ENCODE assay signal across 8 cellular contexts in genomic region chr11:534197-534591, GRCh38. TPM values are rescaled to one million over a fixed set of nuclear protein-coding genes. Genes with fewer than 3 reads are reported as not detected.
A peak's percentile ranks its signal among the peaks of the same experiment; 100 is the strongest.
DNase-seq lines count a peak whose midpoint lies in the region; ATAC-seq and TF ChIP-seq lines count a peak whose summit lies in the region.

No MANE protein-coding gene starts in this region.

- H3K27me3 ChIP-seq in heart right ventricle, result peaks cover 0 to 25% (median 14%) of the 10 kb centered on the region in 7 donors

- no peaks in the 10 kb centered on the region for H3K9me3 Mint-ChIP-seq in activated CD4-positive, alpha-beta memory T cell treated with anti-CD3 and anti-CD28 coated beads for 36 hours

- no peaks in the 10 kb centered on the region for H3K27me3 Mint-ChIP-seq in activated CD4-positive, alpha-beta memory T cell treated with anti-CD3 and anti-CD28 coated beads for 36 hours

- peaks cover 9% of the 10 kb centered on the region for H3K4me1 Mint-ChIP-seq in activated CD4-positive, alpha-beta memory T cell treated with anti-CD3 and anti-CD28 coated beads for 36 hours (ENCODE audit: low read depth)

- no peak for DNase-seq in activated CD4-positive, alpha-beta memory T cell treated with anti-CD3 and anti-CD28 coated beads for 36 hours
- DNase-seq in heart right ventricle, result no peak
- no peak for DNase-seq in skeletal muscle cell (ENCODE audit: low read depth)
- no peak for DNase-seq in hepatic stellate cell (ENCODE audit: low spot score)
- no peak for DNase-seq in C1 segment of cervical spinal cord (lab: John Stamatoyannopoulos, UW)
- DNase-seq in dermis blood vessel endothelial cell, result no peak

- no peaks in the 10 kb centered on the region for H3K9me3 ChIP-seq in heart right ventricle

- no peak for ATAC-seq in heart right ventricle
- ATAC-seq in GM18517 (IDR thresholded peaks at IDR 0.05; ENCODE audit: unreplicated experiment), result no peak

- intact Hi-C loops in activated CD4-positive, alpha-beta memory T cell treated with anti-CD3 and anti-CD28 coated beads for 36 hours (cut with micrococcal nuclease), result no loop called here
- intact Hi-C loops in heart right ventricle (cut with DNase I), result loop anchor here in 1 of 10 donors (2.0 to 10.0 kb wide), 2 partner anchors 27 to 91 kb away; partner anchors contain the start of genes CDHR5, RNH1 and SCT

- peaks cover 5% of the 10 kb centered on the region for H3K36me3 Mint-ChIP-seq in activated CD4-positive, alpha-beta memory T cell treated with anti-CD3 and anti-CD28 coated beads for 36 hours

- H3K4me1 ChIP-seq in heart right ventricle, result peaks cover 15 to 51% (median 39%) of the 10 kb centered on the region in 9 donors

- CTCF ChIA-PET in activated CD4-positive, alpha-beta memory T cell treated with anti-CD3 and anti-CD28 coated beads for 36 hours (lab: Charles Lee), result interaction anchor here (1.3 to 3.3 kb wide), 2 partner anchors 16 to 189 kb away, joined by 5 to 30 read pairs; no protein-coding TSS in a partner anchor

- H3K4me3 ChIP-seq in GM12875 (ENCODE audit: low read depth, low read length) (peak overlapping the region; percentile 83), heart right ventricle (peak overlapping the region; percentile 64 to 95 (median 86)), skeletal muscle cell (ENCODE audit: low read depth, low read length) (peak overlapping the region; percentile 91)

- no peak for TF ChIP-seq CTCF in GM12875 (IDR thresholded peaks at IDR 0.05; ENCODE audit: borderline replicate concordance, insufficient read depth, low read depth, low read length)
- no peak for TF ChIP-seq CTCF in heart right ventricle (IDR thresholded peaks at IDR 0.05)

- peak overlapping the region in 7 of 10 donors; percentile 59 to 78 (median 75) for H3K27ac ChIP-seq in heart right ventricle

- peak overlapping the region; percentile 71 for H3K4me3 Mint-ChIP-seq in activated CD4-positive, alpha-beta memory T cell treated with anti-CD3 and anti-CD28 coated beads for 36 hours

- POLR2A ChIA-PET in activated CD4-positive, alpha-beta memory T cell treated with anti-CD3 and anti-CD28 coated beads for 36 hours (lab: Charles Lee), result interaction anchor here (2.1 kb wide), 1 partner anchor 81 kb away, joined by 5 read pairs; the partner anchor contains the start of gene IRF7

- H3K36me3 ChIP-seq in heart right ventricle, result peaks cover 0 to 38% (median 16%) of the 10 kb centered on the region in 9 donors

- WGBS in heart right ventricle, 2 donors, result 85 to 88% methylated on average over 19 of the region's 19 CpGs

- no peak overlapping the region for H3K27ac Mint-ChIP-seq in activated CD4-positive, alpha-beta memory T cell treated with anti-CD3 and anti-CD28 coated beads for 36 hours

RNA-seq across cellular contexts. Expression of gene HRAS, which starts 1.2 kb away (rescaled TPM):
- 10 to 100 TPM; 39.8 to 42.0 TPM for total RNA-seq in activated CD4-positive, alpha-beta memory T cell treated with anti-CD3 and anti-CD28 coated beads for 36 hours
- 10 to 100 TPM; 44.7 to 61.1 (median 54.5) TPM for total RNA-seq in heart right ventricle
- 100 to 1,000 TPM; 107 to 132 TPM for polyA plus RNA-seq in heart right ventricle
- total RNA-seq in dermis blood vessel endothelial cell, result 51.6 and 70.2 TPM in 2 replicates

RNA-seq across cellular contexts. Expression of gene LRRC56, which starts 3.1 kb away (rescaled TPM):
- 1 to 10 TPM; 1.3 to 1.6 TPM for total RNA-seq in activated CD4-positive, alpha-beta memory T cell treated with anti-CD3 and anti-CD28 coated beads for 36 hours
- total RNA-seq in heart right ventricle (under 1 TPM in 8 of 10 donors, not detected in 2; 0.13 to 0.49 (median 0.19) TPM), dermis blood vessel endothelial cell (0.56 and 0.68 TPM in 2 replicates)
- polyA plus RNA-seq in heart right ventricle, result under 1 TPM; 0.26 to 0.37 TPM

RNA-seq across cellular contexts. Expression of gene LMNTD2, which starts 26.3 kb away (rescaled TPM):
- 1 to 10 TPM; 3.1 to 3.9 TPM for total RNA-seq in activated CD4-positive, alpha-beta memory T cell treated with anti-CD3 and anti-CD28 coated beads for 36 hours
- total RNA-seq in heart right ventricle (under 1 TPM in 8 of 10 donors, not detected in 2; 0.30 to 0.72 (median 0.45) TPM), dermis blood vessel endothelial cell (1.3 and 2.6 TPM in 2 replicates)
- polyA plus RNA-seq in heart right ventricle, result 1 to 10 TPM in 1 of 2 donors, under 1 TPM in 1; 0.41 to 1.4 TPM

RNA-seq across cellular contexts. Expression of gene RASSF7, which starts 26.6 kb away (rescaled TPM):
- total RNA-seq in activated CD4-positive, alpha-beta memory T cell treated with anti-CD3 and anti-CD28 coated beads for 36 hours, result 10 to 100 TPM; 18.8 to 21.9 TPM
- total RNA-seq in heart right ventricle (1 to 10 TPM in 9 of 10 donors, under 1 TPM in 1; 0.96 to 4.0 (median 2.1) TPM), dermis blood vessel endothelial cell (21.3 and 25.2 TPM in 2 replicates)
- polyA plus RNA-seq in heart right ventricle, result 10 to 100 TPM in 1 of 2 donors, 1 to 10 TPM in 1; 6.9 to 14.2 TPM

RNA-seq across cellular contexts. Expression of gene RNH1, which starts 27.2 kb away (rescaled TPM):
- total RNA-seq in activated CD4-positive, alpha-beta memory T cell treated with anti-CD3 and anti-CD28 coated beads for 36 hours, result 100 to 1,000 TPM; 127 to 134 TPM
- total RNA-seq in heart right ventricle, result 100 to 1,000 TPM; 118 to 221 (median 153) TPM
- polyA plus RNA-seq in heart right ventricle, result 100 to 1,000 TPM in 1 of 2 donors, 10 to 100 TPM in 1; 37.4 to 189 TPM
- 257 and 310 TPM in 2 replicates for total RNA-seq in dermis blood vessel endothelial cell
